2 cellular contexts compared by ENCODE assay signal in the genomic region with DNA sequence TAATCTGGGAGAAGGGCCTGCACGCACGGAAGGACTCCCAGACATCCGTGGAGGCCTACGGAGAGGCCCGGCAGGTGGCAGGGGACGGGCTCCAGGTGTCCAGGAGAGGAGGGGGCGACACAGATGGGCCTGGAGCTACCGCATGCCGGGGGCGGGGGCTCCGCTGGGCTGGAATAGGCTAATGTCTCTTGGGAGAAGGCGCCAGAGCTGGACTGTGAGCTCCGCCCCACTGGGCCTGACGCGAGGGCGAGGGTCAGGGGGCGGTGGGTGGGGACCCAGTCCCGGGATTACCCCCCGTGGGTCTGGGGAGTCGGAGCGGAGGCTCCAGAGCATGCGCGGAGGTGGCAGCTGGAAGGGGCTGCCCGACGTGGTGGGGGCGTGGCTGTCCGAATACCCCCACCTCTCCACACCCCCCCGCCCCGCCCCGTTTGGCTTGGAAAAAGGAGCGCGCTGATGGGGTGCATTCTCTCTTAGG.
TF ChIP-seq lines count a peak whose summit lies in the region.

No MANE protein-coding gene starts in this region.

TF ChIP-seq in IMR-90, 13 proteins besides CTCF, POLR2A, EP300 and RAD21:
- no peak; the same call in 1 of the 2 replicates for TF ChIP-seq MAZ (IDR thresholded peaks at IDR 0.05; ENCODE audit: borderline replicate concordance, low read depth, low read length)
- no peak for TF ChIP-seq CHD1 (IDR thresholded peaks at IDR 0.05; ENCODE audit: low read depth, low read length)

TF ChIP-seq in GM12878, 131 proteins besides CTCF, POLR2A, EP300 and RAD21:
- TF ChIP-seq NBN (IDR thresholded peaks at IDR 0.05), result 0 out of 2 replicates have a peak, but pooled peaks have one; percentile 24
- TF ChIP-seq, protein P1, sequence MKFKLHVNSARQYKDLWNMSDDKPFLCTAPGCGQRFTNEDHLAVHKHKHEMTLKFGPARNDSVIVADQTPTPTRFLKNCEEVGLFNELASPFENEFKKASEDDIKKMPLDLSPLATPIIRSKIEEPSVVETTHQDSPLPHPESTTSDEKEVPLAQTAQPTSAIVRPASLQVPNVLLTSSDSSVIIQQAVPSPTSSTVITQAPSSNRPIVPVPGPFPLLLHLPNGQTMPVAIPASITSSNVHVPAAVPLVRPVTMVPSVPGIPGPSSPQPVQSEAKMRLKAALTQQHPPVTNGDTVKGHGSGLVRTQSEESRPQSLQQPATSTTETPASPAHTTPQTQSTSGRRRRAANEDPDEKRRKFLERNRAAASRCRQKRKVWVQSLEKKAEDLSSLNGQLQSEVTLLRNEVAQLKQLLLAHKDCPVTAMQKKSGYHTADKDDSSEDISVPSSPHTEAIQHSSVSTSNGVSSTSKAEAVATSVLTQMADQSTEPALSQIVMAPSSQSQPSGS (IDR thresholded peaks at IDR 0.05; ENCODE audit: low read length), result no peak
- 0 out of 2 replicates have a peak, but pooled peaks have one; percentile 10 for TF ChIP-seq NR2F1 (conservative IDR thresholded peaks at IDR 0.05)
- TF ChIP-seq EGR1 (IDR thresholded peaks at IDR 0.05; ENCODE audit: borderline replicate concordance in 1 of 2, low read depth in 2 of 2, low read length in 2 of 2), result no peak
- peak; percentile 43 for TF ChIP-seq NRF1 (conservative IDR thresholded peaks at IDR 0.05; ENCODE audit: low read depth, low read length)
- TF ChIP-seq SUPT20H (IDR thresholded peaks at IDR 0.05; ENCODE audit: borderline replicate concordance, control insufficient read depth, low read depth, low read length), result no peak
- no peak for TF ChIP-seq RELA (IDR thresholded peaks at IDR 0.05; ENCODE audit: borderline replicate concordance, partially characterized antibody)
- peak; percentile 49 for TF ChIP-seq MEF2B (IDR thresholded peaks at IDR 0.05; ENCODE audit: partially characterized antibody, poor library complexity, severe bottlenecking)
- no peak for TF ChIP-seq SREBF1 (IDR thresholded peaks at IDR 0.05; ENCODE audit: low read length)
- TF ChIP-seq NR2C1 (IDR thresholded peaks at IDR 0.05), result peak; percentile 58; the same call in 1 of the 2 replicates
